ENCODE assay signal across 32 cellular contexts in the genomic region with DNA sequence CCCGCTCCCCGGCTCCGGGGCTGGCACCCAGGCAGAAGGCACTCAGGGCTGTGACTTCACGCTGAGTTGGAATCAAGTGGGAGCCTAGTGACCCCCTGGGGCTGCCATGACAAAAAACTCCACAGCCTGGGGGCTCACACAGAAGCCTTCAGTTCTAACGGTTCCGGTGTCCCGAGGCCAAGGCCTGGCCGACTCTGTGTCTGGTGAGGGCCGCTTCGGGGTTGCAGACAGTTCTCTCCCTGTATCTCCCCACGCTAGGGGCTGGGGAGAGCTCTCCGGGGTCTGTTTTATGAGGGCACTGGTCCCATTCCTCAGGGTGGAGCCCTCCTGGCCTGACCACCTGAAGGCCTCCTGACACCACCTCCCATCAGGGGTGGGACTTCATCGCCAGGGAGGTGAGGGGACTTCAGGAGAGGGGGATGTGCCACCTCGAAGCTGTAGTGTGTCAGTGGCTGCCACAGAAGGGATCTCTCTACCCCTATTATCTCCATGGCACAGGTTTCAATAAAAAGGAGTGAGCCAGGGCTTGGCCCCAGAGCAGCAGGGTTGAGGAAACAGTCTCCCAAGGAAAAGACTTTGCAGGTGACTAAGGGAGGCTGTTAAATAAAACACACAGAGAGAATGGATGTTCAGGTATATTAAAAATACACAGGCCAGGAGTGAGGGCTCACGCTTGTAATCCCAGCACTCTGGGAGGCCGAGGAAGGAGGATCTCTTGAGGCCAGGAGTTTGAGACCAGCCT. TPM values are rescaled to one million over a fixed set of nuclear protein-coding genes. Genes with fewer than 3 reads are reported as not detected.
A peak's percentile ranks its signal among the peaks of the same experiment; 100 is the strongest.
DNase-seq lines count a peak whose midpoint lies in the region; ATAC-seq and TF ChIP-seq lines count a peak whose summit lies in the region.
"Had no signal": no experiment of that assay in that cellular context is flagged by ENCODE, and none has a peak within 500 bp of the region (broad histone marks: within the 10 kb centered on the region; RNA-seq: fewer than 3 reads in every experiment).

No MANE protein-coding gene starts in this region.

- peak overlapping the region; percentile 15 for H3K4me3 Mint-ChIP-seq in activated naive CD8-positive, alpha-beta T cell treated with anti-CD3 and anti-CD28 coated beads for 36 hours
- H3K4me3 Mint-ChIP-seq in naive B cell: peak overlapping the region in 6 of 8 donors; percentile 28 to 70 (median 46)
- no peak overlapping the region for H3K4me3 Mint-ChIP-seq in T-helper 17 cell
- H3K4me3 Mint-ChIP-seq: activated CD8-positive, alpha-beta T cell treated with anti-CD3 and anti-CD28 coated beads, Interleukin-2, amount 10 ng/mL, durations not matched to agents 7 days and 5 days; dendritic cell treated with granulocyte-macrophage colony-stimulating factor and Interleukin-4, amounts not matched to agents 40 ng/mL and 50 ng/mL, for 4 days; stimulated activated effector memory CD8-positive, alpha-beta T cell treated with anti-CD3 and anti-CD28 coated beads, Interleukin-12 subunit alpha, Interleukin-12 subunit beta, amount 100 ng/mL, for 72 hours had no signal

- no peaks in the 10 kb centered on the region for H4K20me1 ChIP-seq in BLaER1

- no peak for ATAC-seq in naive B cell (ENCODE audit: low read depth in 2 of 2)
- no peak for ATAC-seq in T-helper 17 cell
- ATAC-seq: activated T-cell treated with anti-CD3 and anti-CD28 coated beads, Interleukin-2, amount 50 U/mL, for 72 hours; stimulated activated effector memory CD8-positive, alpha-beta T cell treated with anti-CD3 and anti-CD28 coated beads, Interleukin-12 subunit alpha, Interleukin-12 subunit beta, amount 100 ng/mL, for 72 hours had no signal

- H3K27me3 ChIP-seq in BLaER1 (peaks cover 57% of the 10 kb centered on the region), sigmoid colon (peaks cover 36 to 61% (median 54%) of the 10 kb centered on the region in 3 donors)

- H3K4me1 ChIP-seq in BLaER1 (peaks cover 45% of the 10 kb centered on the region), sigmoid colon (peaks cover 0 to 21% (median 19%) of the 10 kb centered on the region in 4 donors)

- H3K9me3 Mint-ChIP-seq in activated naive CD8-positive, alpha-beta T cell treated with anti-CD3 and anti-CD28 coated beads for 36 hours: no peaks in the 10 kb centered on the region
- peaks cover 0 to 1% (median 0%) of the 10 kb centered on the region in 7 donors for H3K9me3 Mint-ChIP-seq in naive B cell
- H3K9me3 Mint-ChIP-seq: activated T-cell treated with anti-CD3 and anti-CD28 coated beads, Interleukin-2, amount 50 U/mL, for 72 hours; dendritic cell treated with granulocyte-macrophage colony-stimulating factor and Interleukin-4, amounts not matched to agents 40 ng/mL and 50 ng/mL, for 4 days; stimulated activated effector memory CD8-positive, alpha-beta T cell treated with anti-CD3 and anti-CD28 coated beads, Interleukin-12 subunit alpha, Interleukin-12 subunit beta, amount 100 ng/mL, for 72 hours; T-cell had no signal

- TF ChIP-seq CTCF in sigmoid colon (IDR thresholded peaks at IDR 0.05): no peak

- peak; percentile 34 for DNase-seq in DMS53 treated with DMSO at 0.1 percent for 48 hours (lab: John Stamatoyannopoulos, UW; ENCODE audit: unreplicated experiment)
- no peak for DNase-seq in activated naive CD8-positive, alpha-beta T cell treated with anti-CD3 and anti-CD28 coated beads for 36 hours
- DNase-seq in naive B cell: no peak
- no peak for DNase-seq in NCI-H524 (lab: John Stamatoyannopoulos, UW)
- DNase-seq in sigmoid colon: no peak
- no peak for DNase-seq in T-helper 17 cell
- no peak for DNase-seq in SKM-1 (lab: John Stamatoyannopoulos, UW; ENCODE audit: unreplicated experiment)
- DNase-seq: activated CD8-positive, alpha-beta T cell treated with anti-CD3 and anti-CD28 coated beads, Interleukin-2, amount 10 ng/mL, durations not matched to agents 7 days and 5 days; activated naive CD4-positive, alpha-beta T cell treated with Interleukin-2 at 50 U/mL for 16 hours; activated T-cell treated with anti-CD3 and anti-CD28 coated beads, Interleukin-2, amount 50 U/mL, for 72 hours; caudate nucleus; hypothalamus; KG1; lower lobe of right lung; MM.1S; NCI-H1417 treated with DMSO at 0.1 percent for 48 hours; NCI-H2107; NCI-H510A; stimulated activated CD4-positive, alpha-beta T cell treated with anti-CD3 and anti-CD28 coated beads, Interleukin-2, amount 100 ng/mL, for 48 hours had no signal

- H3K27ac Mint-ChIP-seq in activated naive CD8-positive, alpha-beta T cell treated with anti-CD3 and anti-CD28 coated beads for 36 hours: no peak overlapping the region
- H3K27ac Mint-ChIP-seq in naive B cell (peak overlapping the region in 1 of 6 donors; percentile 70), T-helper 17 cell (no peak overlapping the region)
- H3K27ac Mint-ChIP-seq: activated CD8-positive, alpha-beta T cell treated with anti-CD3 and anti-CD28 coated beads, Interleukin-2, amount 10 ng/mL, durations not matched to agents 7 days and 5 days; activated T-cell treated with anti-CD3 and anti-CD28 coated beads, Interleukin-2, amount 50 U/mL, for 72 hours; CD14-positive monocyte; dendritic cell treated with granulocyte-macrophage colony-stimulating factor and Interleukin-4, amounts not matched to agents 40 ng/mL and 50 ng/mL, for 4 days; stimulated activated effector memory CD8-positive, alpha-beta T cell treated with anti-CD3 and anti-CD28 coated beads, Interleukin-12 subunit alpha, Interleukin-12 subunit beta, amount 100 ng/mL, for 72 hours; T-cell had no signal

- H3K36me3 ChIP-seq in BLaER1 (no peaks in the 10 kb centered on the region), sigmoid colon (no peaks in the 10 kb centered on the region)
- H3K36me3 ChIP-seq: lower lobe of right lung, neutrophil, thoracic aorta had no signal

- H3K4me3 ChIP-seq in BLaER1 (no peak overlapping the region), sigmoid colon (no peak overlapping the region)
- H3K4me3 ChIP-seq: GM23248, lower lobe of right lung, thoracic aorta had no signal

- no peak for TF ChIP-seq POLR2A in sigmoid colon (IDR thresholded peaks at IDR 0.05)

- peaks cover 29% of the 10 kb centered on the region for H3K4me1 Mint-ChIP-seq in activated naive CD8-positive, alpha-beta T cell treated with anti-CD3 and anti-CD28 coated beads for 36 hours
- H3K4me1 Mint-ChIP-seq in naive B cell: peaks cover 6 to 21% (median 15%) of the 10 kb centered on the region in 3 donors
- peaks cover 6% of the 10 kb centered on the region for H3K4me1 Mint-ChIP-seq in T-helper 17 cell
- H3K4me1 Mint-ChIP-seq: CD14-positive monocyte had no signal

- H3K9ac ChIP-seq in BLaER1: no peak overlapping the region
- H3K9ac ChIP-seq: GM23248 had no signal

- H3K27me3 Mint-ChIP-seq in activated naive CD8-positive, alpha-beta T cell treated with anti-CD3 and anti-CD28 coated beads for 36 hours: peaks cover 61% of the 10 kb centered on the region
- H3K27me3 Mint-ChIP-seq in naive B cell (peaks cover 27 to 71% (median 42%) of the 10 kb centered on the region in 3 donors), T-helper 17 cell (peaks cover 59% of the 10 kb centered on the region)

- peak overlapping the region; percentile 84; the same call in 1 of the 2 replicates for H3K4me2 ChIP-seq in BLaER1

- H3K27ac ChIP-seq in BLaER1 (no peak overlapping the region), sigmoid colon (no peak overlapping the region)
- H3K27ac ChIP-seq: GM23248, lower lobe of right lung, neutrophil, thoracic aorta had no signal

- no peak for TF ChIP-seq EP300 in sigmoid colon (IDR thresholded peaks at IDR 0.05)

- no peaks in the 10 kb centered on the region for H3K36me3 Mint-ChIP-seq in activated naive CD8-positive, alpha-beta T cell treated with anti-CD3 and anti-CD28 coated beads for 36 hours
- H3K36me3 Mint-ChIP-seq in naive B cell (no peaks in the 10 kb centered on the region), T-helper 17 cell (ENCODE audit: low read depth) (no peaks in the 10 kb centered on the region)
- H3K36me3 Mint-ChIP-seq: CD14-positive monocyte; stimulated activated effector memory CD8-positive, alpha-beta T cell treated with anti-CD3 and anti-CD28 coated beads, Interleukin-12 subunit alpha, Interleukin-12 subunit beta, amount 100 ng/mL, for 72 hours; T-cell had no signal

- peaks cover 21% of the 10 kb centered on the region for H3K9me3 ChIP-seq in BLaER1
- H3K9me3 ChIP-seq in sigmoid colon: no peaks in the 10 kb centered on the region
- no peaks in the 10 kb centered on the region for H3K9me3 ChIP-seq in T-helper 17 cell (ENCODE audit: control insufficient read depth, low read length, poor library complexity, severe bottlenecking)
- H3K9me3 ChIP-seq: lower lobe of right lung, neutrophil, thoracic aorta had no signal

- 48 to 57% methylated on average over 16 of the region's 16 CpGs for WGBS in sigmoid colon, 2 donors

- intact Hi-C loops in sigmoid colon (cut with DNase I): no loop called here

RNA-seq across cellular contexts. Expression of a gene that starts 1.5 kb away (rescaled TPM):
- total RNA-seq in activated naive CD8-positive, alpha-beta T cell treated with anti-CD3 and anti-CD28 coated beads for 36 hours: not detected
- polyA plus RNA-seq in naive B cell (ENCODE audit: low read depth in 6 of 6) (under 1 TPM in 1 of 6 donors, not detected in 5; 0.09 TPM), sigmoid colon (under 1 TPM in 1 of 3 donors, not detected in 2; 0.06 TPM)
- total RNA-seq in sigmoid colon (not detected), T-helper 17 cell (not detected)
- total RNA-seq: activated CD8-positive, alpha-beta T cell treated with anti-CD3 and anti-CD28 coated beads, Interleukin-2, amount 10 ng/mL, durations not matched to agents 7 days and 5 days; activated T-cell treated with anti-CD3 and anti-CD28 coated beads, Interleukin-2, amount 50 U/mL, for 72 hours; fibroblast of lung; G401; GM23248; HT-29; renal cortical epithelial cell had no signal
- polyA plus RNA-seq: AG04450, CD14-positive monocyte, fibroblast of lung, GM23248 had no signal
